Comparison of ENCODE assay signal across 23 cellular contexts in genomic region chr18:59593291-59593717, GRCh38.
DNase-seq lines count a peak whose midpoint lies in the region; TF ChIP-seq lines count a peak whose summit lies in the region.
"Had no signal": no experiment of that assay in that cellular context is flagged by ENCODE, and none has a peak within 500 bp of the region (broad histone marks: within the 10 kb centered on the region; RNA-seq: fewer than 3 reads in every experiment).

No MANE protein-coding gene starts in this region.

- H3K9me3 ChIP-seq in transverse colon: no peaks in the 10 kb centered on the region
- H3K9me3 ChIP-seq in effector memory CD4-positive, alpha-beta T cell (ENCODE audit: control insufficient read depth, low read length): no peaks in the 10 kb centered on the region
- H3K9me3 ChIP-seq: BLaER1 treated with 17β-estradiol and CSF1 and Interleukin-3, amounts not matched to agents 10 nM and 100 nM; esophagus squamous epithelium; mucosa of descending colon; vagina had no signal

- TF ChIP-seq CTCF in osteocyte (IDR thresholded peaks at IDR 0.05) (peak; percentile 38), transverse colon (IDR thresholded peaks at IDR 0.05) (no peak)

- H3K4me3 ChIP-seq in transverse colon: no peak overlapping the region
- H3K4me3 ChIP-seq in effector memory CD4-positive, alpha-beta T cell (ENCODE audit: insufficient read depth, low read depth, low read length, poor library complexity, severe bottlenecking): no peak overlapping the region
- H3K4me3 ChIP-seq: BLaER1 treated with 17β-estradiol and CSF1 and Interleukin-3, amounts not matched to agents 10 nM and 100 nM; cardiac muscle cell; esophagus squamous epithelium; mucosa of descending colon; skin epidermis; vagina had no signal

- intact Hi-C loops in transverse colon (cut with DNase I; ENCODE audit: low total_unique reads): no loop called here

- H3K9me3 Mint-ChIP-seq in osteocyte (ENCODE audit: unreplicated experiment): no peaks in the 10 kb centered on the region
- H3K9me3 Mint-ChIP-seq: activated B cell treated with CpG ODN at 0.5 μM for 24 hours; activated CD4-positive, alpha-beta memory T cell treated with anti-CD3 and anti-CD28 coated beads, Interleukin-2, amount 10 ng/mL, durations not matched to agents 7 days and 5 days had no signal

- H3K36me3 Mint-ChIP-seq in osteocyte (ENCODE audit: unreplicated experiment): no peaks in the 10 kb centered on the region
- H3K36me3 Mint-ChIP-seq: activated naive CD8-positive, alpha-beta T cell had no signal

- H3K4me1 ChIP-seq in transverse colon: peaks cover 0 to 8% (median 0%) of the 10 kb centered on the region in 4 donors
- H3K4me1 ChIP-seq in effector memory CD4-positive, alpha-beta T cell (ENCODE audit: control insufficient read depth, insufficient read depth, low read length, poor library complexity, severe bottlenecking): no peaks in the 10 kb centered on the region
- H3K4me1 ChIP-seq: vagina had no signal

- in situ Hi-C loops in transverse colon (cut with MboI; ENCODE audit: low pct_ligation_motif_present in 1 of 4, low pct_unique_long_range_greater_than_20kb in 1 of 4, low sequenced_read_pairs in 3 of 4): no loop called here

- no peak overlapping the region for H3K4me3 Mint-ChIP-seq in osteocyte (ENCODE audit: unreplicated experiment)
- H3K4me3 Mint-ChIP-seq: activated B cell treated with CpG ODN at 0.5 μM for 24 hours; activated CD4-positive, alpha-beta memory T cell treated with anti-CD3 and anti-CD28 coated beads, Interleukin-2, amount 10 ng/mL, durations not matched to agents 7 days and 5 days; activated naive CD8-positive, alpha-beta T cell had no signal

- H3K27me3 Mint-ChIP-seq in osteocyte (ENCODE audit: unreplicated experiment): no peaks in the 10 kb centered on the region
- H3K27me3 Mint-ChIP-seq: activated B cell treated with CpG ODN at 0.5 μM for 24 hours; activated CD4-positive, alpha-beta memory T cell treated with anti-CD3 and anti-CD28 coated beads, Interleukin-2, amount 10 ng/mL, durations not matched to agents 7 days and 5 days; activated naive CD8-positive, alpha-beta T cell had no signal

- no peaks in the 10 kb centered on the region for H3K36me3 ChIP-seq in transverse colon
- H3K36me3 ChIP-seq in effector memory CD4-positive, alpha-beta T cell (ENCODE audit: control insufficient read depth, insufficient read depth, low read length): no peaks in the 10 kb centered on the region
- H3K36me3 ChIP-seq: BLaER1 treated with 17β-estradiol and CSF1 and Interleukin-3, amounts not matched to agents 10 nM and 100 nM; cardiac muscle cell; esophagus squamous epithelium; vagina had no signal

- no peaks in the 10 kb centered on the region for H3K27me3 ChIP-seq in transverse colon
- no peaks in the 10 kb centered on the region for H3K27me3 ChIP-seq in effector memory CD4-positive, alpha-beta T cell (replicated peaks; ENCODE audit: control insufficient read depth, insufficient read depth, low read length, poor library complexity, severe bottlenecking)
- H3K27me3 ChIP-seq: BLaER1 treated with 17β-estradiol and CSF1 and Interleukin-3, amounts not matched to agents 10 nM and 100 nM; esophagus squamous epithelium; vagina had no signal

- DNase-seq in AG20443 (ENCODE audit: low spot score) (peak; percentile 68), RPMI7951 (ENCODE audit: low read depth) (peak; percentile 9), fibroblast of gingiva (ENCODE audit: low read depth) (peak; percentile 93), osteocyte (ENCODE audit: extremely low spot score, unreplicated experiment) (no peak), T-helper 9 cell (no peak), transverse colon (no peak)
- DNase-seq in activated T-cell treated with anti-CD3 and anti-CD28 coated beads, Interleukin-2, amount 50 U/mL, for 48 hours: no peak
- DNase-seq in effector memory CD4-positive, alpha-beta T cell: no peak
- DNase-seq: activated B cell treated with CpG ODN at 0.5 μM for 24 hours; activated CD4-positive, alpha-beta memory T cell treated with anti-CD3 and anti-CD28 coated beads, Interleukin-2, amount 10 ng/mL, durations not matched to agents 7 days and 5 days; esophagus squamous epithelium; GF-D8; HCEC 1CT; left cardiac atrium; mucosa of descending colon; NCI-H1105 treated with DMSO at 0.1 percent for 48 hours; OCI-M1; stimulated activated CD4-positive, alpha-beta T cell treated with anti-CD3 and anti-CD28 coated beads, Interleukin-4, amount 100 ng/mL, for 4 hours had no signal

- H3K27ac Mint-ChIP-seq in osteocyte (ENCODE audit: unreplicated experiment): peak overlapping the region; percentile 72
- H3K27ac Mint-ChIP-seq: activated B cell treated with CpG ODN at 0.5 μM for 24 hours; activated CD4-positive, alpha-beta memory T cell treated with anti-CD3 and anti-CD28 coated beads, Interleukin-2, amount 10 ng/mL, durations not matched to agents 7 days and 5 days; activated naive CD8-positive, alpha-beta T cell had no signal

- H3K27ac ChIP-seq in transverse colon: no peak overlapping the region
- H3K27ac ChIP-seq in effector memory CD4-positive, alpha-beta T cell (ENCODE audit: insufficient read depth, low read length, poor library complexity, severe bottlenecking): no peak overlapping the region
- H3K27ac ChIP-seq: BLaER1 treated with 17β-estradiol and CSF1 and Interleukin-3, amounts not matched to agents 10 nM and 100 nM; cardiac muscle cell; esophagus squamous epithelium; skin epidermis; vagina had no signal

- TF ChIP-seq EP300 in transverse colon (IDR thresholded peaks at IDR 0.05; ENCODE audit: low read depth): no peak

- peaks cover 59% of the 10 kb centered on the region for H3K4me1 Mint-ChIP-seq in osteocyte (ENCODE audit: unreplicated experiment)
- H3K4me1 Mint-ChIP-seq: activated B cell treated with CpG ODN at 0.5 μM for 24 hours; activated CD4-positive, alpha-beta memory T cell treated with anti-CD3 and anti-CD28 coated beads, Interleukin-2, amount 10 ng/mL, durations not matched to agents 7 days and 5 days had no signal

- TF ChIP-seq POLR2A in transverse colon (IDR thresholded peaks at IDR 0.05): no peak

Comparison
In these comparisons a context has a peak if more than half of its experiments do, and no peak if none do; other contexts are left out.
1. DNase-seq: peak in AG20443 (single experiment), RPMI7951 (single experiment) and fibroblast of gingiva (single experiment); none in osteocyte (single experiment), T-helper 9 cell (single experiment), transverse colon (single experiment), activated T-cell treated with anti-CD3 and anti-CD28 coated beads, Interleukin-2, amount 50 U/mL, for 48 hours (0 of 2) and effector memory CD4-positive, alpha-beta T cell (0 of 3).